12 cellular contexts compared by ENCODE assay signal in the genomic region with DNA sequence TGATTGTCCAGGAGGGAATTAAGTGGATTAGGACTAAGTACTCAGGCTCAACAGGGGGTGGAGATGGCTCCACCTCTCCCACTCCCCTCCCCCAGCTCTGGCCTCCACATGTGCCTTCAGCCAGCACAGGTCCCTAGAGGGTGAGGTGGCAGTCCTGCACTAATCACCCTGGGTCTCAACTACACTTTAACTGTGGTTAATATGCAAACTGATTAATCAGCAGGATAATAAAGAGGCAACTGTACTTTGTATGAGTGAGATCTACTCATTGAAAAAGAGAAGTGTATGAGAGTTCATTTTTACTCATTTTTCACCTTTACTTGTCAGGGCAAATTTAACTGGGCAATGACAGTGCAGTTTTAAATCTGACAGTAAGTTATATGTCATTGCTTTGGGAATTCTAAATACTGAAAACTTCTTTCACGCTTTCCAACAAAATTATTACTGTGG.
A peak's percentile ranks its signal among the peaks of the same experiment; 100 is the strongest.
DNase-seq lines count a peak whose midpoint lies in the region; ATAC-seq and TF ChIP-seq lines count a peak whose summit lies in the region.
"Had no signal": no experiment of that assay in that cellular context is flagged by ENCODE, and none has a peak within 500 bp of the region (broad histone marks: within the 10 kb centered on the region; RNA-seq: fewer than 3 reads in every experiment).

No MANE protein-coding gene starts in this region.

- H3K27me3 Mint-ChIP-seq in activated naive CD4-positive, alpha-beta T cell treated with anti-CD3 and anti-CD28 coated beads, Interleukin-2, amount 10 ng/mL, durations not matched to agents 7 days and 5 days, result no peaks in the 10 kb centered on the region
- H3K27me3 Mint-ChIP-seq: activated naive CD4-positive, alpha-beta T cell treated with anti-CD3 and anti-CD28 coated beads, Interleukin-2, amount 50 U/mL, for 24 hours had no signal

- H3K36me3 ChIP-seq in HCT116 (ENCODE audit: control insufficient read depth in 1 of 2, insufficient read depth in 2 of 2, low read length in 2 of 2) (no peaks in the 10 kb centered on the region), left lung (no peaks in the 10 kb centered on the region)

- ATAC-seq in HCT116 (peak; percentile 54), left lung (peak; percentile 66), HG03095 (IDR thresholded peaks at IDR 0.05; ENCODE audit: unreplicated experiment) (no peak)

- TF ChIP-seq POLR2A in HCT116 (IDR thresholded peaks at IDR 0.05; ENCODE audit: borderline replicate concordance, extremely low read depth, insufficient read depth, insufficient read length), result no peak

- H3K4me2 ChIP-seq in HCT116 (ENCODE audit: low read length), result peak overlapping the region; percentile 41

- H3K27me3 ChIP-seq in HCT116 (ENCODE audit: insufficient read depth, low read length), result no peaks in the 10 kb centered on the region
- H3K27me3 ChIP-seq in left lung, result no peaks in the 10 kb centered on the region

- CTCF ChIA-PET in HCT116 (lab: Charles Lee), result no interaction called here
- CTCF ChIA-PET in activated naive CD4-positive, alpha-beta T cell treated with anti-CD3 and anti-CD28 coated beads, Interleukin-2, amount 10 ng/mL, durations not matched to agents 7 days and 5 days (lab: Charles Lee), result no interaction called here

- H3K27ac ChIP-seq in HCT116 (ENCODE audit: low read depth, low read length) (no peak overlapping the region), left lung (no peak overlapping the region)

- peaks cover 6% of the 10 kb centered on the region for H3K36me3 Mint-ChIP-seq in activated naive CD4-positive, alpha-beta T cell treated with anti-CD3 and anti-CD28 coated beads, Interleukin-2, amount 10 ng/mL, durations not matched to agents 7 days and 5 days

- no peak overlapping the region for H3K4me3 ChIP-seq in HCT116 (replicated peaks in 1 of 2; ENCODE audit: low read depth in 1 of 2, low read length in 2 of 2)
- H3K4me3 ChIP-seq in left lung, result no peak overlapping the region

- RAD21 ChIA-PET in HCT116 (lab: Charles Lee; ENCODE audit: low non-redundant PET in 1 of 2, low total read pairs in 2 of 2, uncharacterized antibody in 2 of 2, unreplicated experiment in 2 of 2), result no interaction called here

- peak overlapping the region; percentile 59 for H2AFZ ChIP-seq in HCT116 (ENCODE audit: low read depth, low read length, poor library complexity, severe bottlenecking)

- H3K27ac Mint-ChIP-seq in activated naive CD4-positive, alpha-beta T cell treated with anti-CD3 and anti-CD28 coated beads, Interleukin-2, amount 10 ng/mL, durations not matched to agents 7 days and 5 days, result no peak overlapping the region
- H3K27ac Mint-ChIP-seq: activated naive CD4-positive, alpha-beta T cell treated with anti-CD3 and anti-CD28 coated beads, Interleukin-2, amount 50 U/mL, for 24 hours had no signal

- DNase-seq in ELF-1 (ENCODE audit: low read depth, low spot score) (peak; percentile 74), HCT116 (ENCODE audit: low read depth, low spot score) (no peak), NCI-H82 treated with DMSO at 0.1 percent for 48 hours (lab: John Stamatoyannopoulos, UW; ENCODE audit: unreplicated experiment) (peak; percentile 94), left lung (no peak), NOMO-1 treated with DMSO at 0.1 percent for 48 hours (lab: John Stamatoyannopoulos, UW; ENCODE audit: unreplicated experiment) (no peak)
- DNase-seq in activated naive CD4-positive, alpha-beta T cell treated with anti-CD3 and anti-CD28 coated beads, Interleukin-2, amount 10 ng/mL, durations not matched to agents 7 days and 5 days, result no peak
- no peak for DNase-seq in stimulated activated naive CD4-positive, alpha-beta T cell (lab: John Stamatoyannopoulos, UW)
- DNase-seq: DND-41, NCI-H2227 treated with DMSO at 0.1 percent for 48 hours, right cardiac atrium had no signal

- H3K4me1 ChIP-seq in HCT116 (ENCODE audit: control insufficient read depth in 1 of 2, insufficient read depth in 2 of 2, low read length in 2 of 2) (peaks cover 6 to 10% of the 10 kb centered on the region in 2 experiments), left lung (no peaks in the 10 kb centered on the region)

- BruUV-seq in HCT116 (replicated peaks; lab: Mats Ljungman, UMichigan), result no TSS peak

- H3K79me2 ChIP-seq in HCT116 (ENCODE audit: insufficient read depth, low read length), result no peaks in the 10 kb centered on the region

- H3K9me3 Mint-ChIP-seq in activated naive CD4-positive, alpha-beta T cell treated with anti-CD3 and anti-CD28 coated beads, Interleukin-2, amount 10 ng/mL, durations not matched to agents 7 days and 5 days, result no peaks in the 10 kb centered on the region
- H3K9me3 Mint-ChIP-seq: activated naive CD4-positive, alpha-beta T cell treated with anti-CD3 and anti-CD28 coated beads, Interleukin-2, amount 50 U/mL, for 24 hours had no signal

- no peak overlapping the region for H3K4me3 Mint-ChIP-seq in activated naive CD4-positive, alpha-beta T cell treated with anti-CD3 and anti-CD28 coated beads, Interleukin-2, amount 10 ng/mL, durations not matched to agents 7 days and 5 days
- H3K4me3 Mint-ChIP-seq: activated naive CD4-positive, alpha-beta T cell treated with anti-CD3 and anti-CD28 coated beads, Interleukin-2, amount 50 U/mL, for 24 hours had no signal

- H3K9me3 ChIP-seq in HCT116 (ENCODE audit: control insufficient read depth in 1 of 2, insufficient read depth in 1 of 2, low read depth in 1 of 2, low read length in 2 of 2), result no peaks in the 10 kb centered on the region
- H3K9me3 ChIP-seq in left lung, result no peaks in the 10 kb centered on the region

- peaks cover 5% of the 10 kb centered on the region for H3K4me1 Mint-ChIP-seq in activated naive CD4-positive, alpha-beta T cell treated with anti-CD3 and anti-CD28 coated beads, Interleukin-2, amount 10 ng/mL, durations not matched to agents 7 days and 5 days
- H3K4me1 Mint-ChIP-seq: activated naive CD4-positive, alpha-beta T cell treated with anti-CD3 and anti-CD28 coated beads, Interleukin-2, amount 50 U/mL, for 24 hours had no signal

- 0 out of 2 replicates have a peak overlapping the region, but pooled peaks have one; percentile 16 for H3K9ac ChIP-seq in HCT116 (ENCODE audit: low read length)

- POLR2A ChIA-PET in HCT116 (lab: Charles Lee), result no interaction called here

- no peak for TF ChIP-seq RAD21 in HCT116 (IDR thresholded peaks at IDR 0.05; ENCODE audit: low read depth)

- intact Hi-C loops in HCT116 (cut with micrococcal nuclease) (no loop called here), left lung (cut with DNase I) (no loop called here)

- H4K20me1 ChIP-seq in HCT116 (ENCODE audit: insufficient read depth), result no peaks in the 10 kb centered on the region

- H3K9me2 ChIP-seq in HCT116 (ENCODE audit: insufficient read depth), result no peaks in the 10 kb centered on the region

- TF ChIP-seq CTCF in HCT116 (IDR thresholded peaks at IDR 0.05 in 2 of 3, conservative IDR thresholded peaks at IDR 0.05 in 1 of 3; ENCODE audit: borderline replicate concordance in 1 of 3, insufficient read depth in 1 of 3, low read depth in 2 of 3, low read length in 2 of 3) (no peak), left lung (IDR thresholded peaks at IDR 0.05) (no peak)

TF ChIP-seq in HCT116, 20 proteins besides CTCF, POLR2A, EP300 and RAD21:
- TF ChIP-seq, protein P1, sequence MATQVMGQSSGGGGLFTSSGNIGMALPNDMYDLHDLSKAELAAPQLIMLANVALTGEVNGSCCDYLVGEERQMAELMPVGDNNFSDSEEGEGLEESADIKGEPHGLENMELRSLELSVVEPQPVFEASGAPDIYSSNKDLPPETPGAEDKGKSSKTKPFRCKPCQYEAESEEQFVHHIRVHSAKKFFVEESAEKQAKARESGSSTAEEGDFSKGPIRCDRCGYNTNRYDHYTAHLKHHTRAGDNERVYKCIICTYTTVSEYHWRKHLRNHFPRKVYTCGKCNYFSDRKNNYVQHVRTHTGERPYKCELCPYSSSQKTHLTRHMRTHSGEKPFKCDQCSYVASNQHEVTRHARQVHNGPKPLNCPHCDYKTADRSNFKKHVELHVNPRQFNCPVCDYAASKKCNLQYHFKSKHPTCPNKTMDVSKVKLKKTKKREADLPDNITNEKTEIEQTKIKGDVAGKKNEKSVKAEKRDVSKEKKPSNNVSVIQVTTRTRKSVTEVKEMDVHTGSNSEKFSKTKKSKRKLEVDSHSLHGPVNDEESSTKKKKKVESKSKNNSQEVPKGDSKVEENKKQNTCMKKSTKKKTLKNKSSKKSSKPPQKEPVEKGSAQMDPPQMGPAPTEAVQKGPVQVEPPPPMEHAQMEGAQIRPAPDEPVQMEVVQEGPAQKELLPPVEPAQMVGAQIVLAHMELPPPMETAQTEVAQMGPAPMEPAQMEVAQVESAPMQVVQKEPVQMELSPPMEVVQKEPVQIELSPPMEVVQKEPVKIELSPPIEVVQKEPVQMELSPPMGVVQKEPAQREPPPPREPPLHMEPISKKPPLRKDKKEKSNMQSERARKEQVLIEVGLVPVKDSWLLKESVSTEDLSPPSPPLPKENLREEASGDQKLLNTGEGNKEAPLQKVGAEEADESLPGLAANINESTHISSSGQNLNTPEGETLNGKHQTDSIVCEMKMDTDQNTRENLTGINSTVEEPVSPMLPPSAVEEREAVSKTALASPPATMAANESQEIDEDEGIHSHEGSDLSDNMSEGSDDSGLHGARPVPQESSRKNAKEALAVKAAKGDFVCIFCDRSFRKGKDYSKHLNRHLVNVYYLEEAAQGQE (IDR thresholded peaks at IDR 0.05; ENCODE audit: low read depth), result no peak
- TF ChIP-seq SIN3A (IDR thresholded peaks at IDR 0.05; ENCODE audit: low read depth), result no peak
- no peak for TF ChIP-seq EZH2phosphoT487 (IDR thresholded peaks at IDR 0.05; ENCODE audit: borderline replicate concordance)

Comparison
In these comparisons a context has a peak if more than half of its experiments do, and no peak if none do; other contexts are left out.
1. DNase-seq: peak in ELF-1 (single experiment) and NCI-H82 treated with DMSO at 0.1 percent for 48 hours (single experiment); none in HCT116 (single experiment), left lung (0 of 2), activated naive CD4-positive, alpha-beta T cell treated with anti-CD3 and anti-CD28 coated beads, Interleukin-2, amount 10 ng/mL, durations not matched to agents 7 days and 5 days (single experiment), stimulated activated naive CD4-positive, alpha-beta T cell (0 of 6) and NOMO-1 treated with DMSO at 0.1 percent for 48 hours (single experiment).